22 cellular contexts compared by ENCODE assay signal in genomic region chr3:78830466-78830865, GRCh38.
"Had no signal": no experiment of that assay in that cellular context is flagged by ENCODE, and none has a peak within 500 bp of the region (broad histone marks: within the 10 kb centered on the region; RNA-seq: fewer than 3 reads in every experiment).

No MANE protein-coding gene starts in this region.

- FAIRE-seq: colon, frontal cortex, islet of Langerhans had no signal

- H3K27me3 ChIP-seq: esophagus squamous epithelium, heart right ventricle, testis, tibial nerve, upper lobe of right lung, vagina had no signal

- H3K9me3 ChIP-seq: esophagus squamous epithelium, heart right ventricle, testis, tibial nerve, upper lobe of right lung, vagina had no signal

- H3K4me1 Mint-ChIP-seq: naive thymus-derived CD4-positive, alpha-beta T cell; stimulated activated memory B cell treated with anti-CD40 and anti-IgM and Interleukin-4, amounts not matched to agents 10 μg/mL and 1 μg/mL and 100 μg/mL, for 72 hours; stimulated activated naive CD8-positive, alpha-beta T cell treated with anti-CD3 and anti-CD28 coated beads, Interleukin-15, amount 100 ng/mL, for 72 hours had no signal

- H3K4me3 Mint-ChIP-seq: dendritic cell treated with granulocyte-macrophage colony-stimulating factor and Interleukin-4, amounts not matched to agents 40 ng/mL and 50 ng/mL, for 4 days; effector memory CD8-positive, alpha-beta T cell; naive thymus-derived CD4-positive, alpha-beta T cell; stimulated activated memory B cell treated with anti-CD40 and anti-IgM and Interleukin-4, amounts not matched to agents 10 μg/mL and 1 μg/mL and 100 μg/mL, for 72 hours; stimulated activated naive CD8-positive, alpha-beta T cell treated with anti-CD3 and anti-CD28 coated beads, Interleukin-15, amount 100 ng/mL, for 72 hours had no signal

- H3K4me2 ChIP-seq: smooth muscle cell had no signal

- H3K27ac Mint-ChIP-seq: dendritic cell treated with granulocyte-macrophage colony-stimulating factor and Interleukin-4, amounts not matched to agents 40 ng/mL and 50 ng/mL, for 4 days; effector memory CD8-positive, alpha-beta T cell; naive thymus-derived CD4-positive, alpha-beta T cell; stimulated activated memory B cell treated with anti-CD40 and anti-IgM and Interleukin-4, amounts not matched to agents 10 μg/mL and 1 μg/mL and 100 μg/mL, for 72 hours; stimulated activated naive CD8-positive, alpha-beta T cell treated with anti-CD3 and anti-CD28 coated beads, Interleukin-15, amount 100 ng/mL, for 72 hours had no signal

- ATAC-seq: effector memory CD8-positive, alpha-beta T cell; heart right ventricle; naive thymus-derived CD4-positive, alpha-beta T cell; right cardiac atrium; stimulated activated memory B cell treated with anti-CD40 and anti-IgM and Interleukin-4, amounts not matched to agents 10 μg/mL and 1 μg/mL and 100 μg/mL, for 72 hours; stimulated activated naive CD8-positive, alpha-beta T cell treated with anti-CD3 and anti-CD28 coated beads, Interleukin-15, amount 100 ng/mL, for 72 hours; upper lobe of right lung had no signal

- H3K4me3 ChIP-seq: esophagus squamous epithelium, heart right ventricle, smooth muscle cell, testis, tibial nerve, upper lobe of right lung, vagina had no signal

- H3K36me3 Mint-ChIP-seq: naive thymus-derived CD4-positive, alpha-beta T cell; stimulated activated memory B cell treated with anti-CD40 and anti-IgM and Interleukin-4, amounts not matched to agents 10 μg/mL and 1 μg/mL and 100 μg/mL, for 72 hours had no signal

- H3K36me3 ChIP-seq: esophagus squamous epithelium, heart right ventricle, tibial nerve, upper lobe of right lung, vagina had no signal

- H3K4me1 ChIP-seq: esophagus squamous epithelium, heart right ventricle, testis, tibial nerve, upper lobe of right lung, vagina had no signal

- DNase-seq: effector memory CD8-positive, alpha-beta T cell; esophagus squamous epithelium; heart right ventricle; hypothalamus; kidney glomerular epithelial cell; mammary epithelial cell; naive thymus-derived CD4-positive, alpha-beta T cell; posterior cingulate gyrus; right cardiac atrium; stimulated activated CD4-positive, alpha-beta T cell treated with anti-CD3 and anti-CD28 coated beads, Interleukin-4, amount 100 ng/mL, for 1 hour; stimulated activated CD8-positive, alpha-beta memory T cell treated with anti-CD3 and anti-CD28 coated beads, Interleukin-4, amount 100 ng/mL, for 48 hours; stimulated activated naive CD8-positive, alpha-beta T cell treated with anti-CD3 and anti-CD28 coated beads, Interleukin-15, amount 100 ng/mL, for 72 hours; testis; upper lobe of right lung had no signal

- H3K27me3 Mint-ChIP-seq: dendritic cell treated with granulocyte-macrophage colony-stimulating factor and Interleukin-4, amounts not matched to agents 40 ng/mL and 50 ng/mL, for 4 days; effector memory CD8-positive, alpha-beta T cell; naive thymus-derived CD4-positive, alpha-beta T cell; stimulated activated memory B cell treated with anti-CD40 and anti-IgM and Interleukin-4, amounts not matched to agents 10 μg/mL and 1 μg/mL and 100 μg/mL, for 72 hours; stimulated activated naive CD8-positive, alpha-beta T cell treated with anti-CD3 and anti-CD28 coated beads, Interleukin-15, amount 100 ng/mL, for 72 hours had no signal

- H3K27ac ChIP-seq: esophagus squamous epithelium, heart right ventricle, testis, tibial nerve, upper lobe of right lung, vagina had no signal
